ENCODE assay signal across 1 cellular context in genomic region chr13:26482451-26483197, GRCh38.
TF ChIP-seq lines count a peak whose summit lies in the region.

No MANE protein-coding gene starts in this region.

TF ChIP-seq in IMR-90, 13 proteins besides CTCF, POLR2A, EP300 and RAD21 (continued from another document):
- TF ChIP-seq SMC3 (IDR thresholded peaks at IDR 0.05; ENCODE audit: low read depth, low read length): peak; percentile 94
- no peak for TF ChIP-seq MAFK (IDR thresholded peaks at IDR 0.05; ENCODE audit: low read depth, low read length)
